ENCODE assay signal across 10 cellular contexts in genomic region chr1:53715478-53715877, GRCh38.
A peak's percentile ranks its signal among the peaks of the same experiment; 100 is the strongest.
DNase-seq lines count a peak whose midpoint lies in the region; ATAC-seq and TF ChIP-seq lines count a peak whose summit lies in the region.
"Had no signal": no experiment of that assay in that cellular context is flagged by ENCODE, and none has a peak within 500 bp of the region (broad histone marks: within the 10 kb centered on the region; RNA-seq: fewer than 3 reads in every experiment).

No MANE protein-coding gene starts in this region.

- no peak for ATAC-seq in HG03460 (IDR thresholded peaks at IDR 0.05; ENCODE audit: unreplicated experiment)

- no peaks in the 10 kb centered on the region for H3K36me3 Mint-ChIP-seq in nephron progenitor cell (ENCODE audit: low read depth)
- H3K36me3 Mint-ChIP-seq: CD4-positive, CD25-positive, alpha-beta regulatory T cell had no signal

- peaks cover 8% of the 10 kb centered on the region for H3K4me1 Mint-ChIP-seq in nephron progenitor cell
- H3K4me1 Mint-ChIP-seq: CD4-positive, CD25-positive, alpha-beta regulatory T cell had no signal

- no peaks in the 10 kb centered on the region for H3K9me3 Mint-ChIP-seq in nephron progenitor cell
- H3K9me3 Mint-ChIP-seq: CD4-positive, CD25-positive, alpha-beta regulatory T cell had no signal

- H3K4me3 Mint-ChIP-seq in nephron progenitor cell: no peak overlapping the region
- H3K4me3 Mint-ChIP-seq: CD4-positive, CD25-positive, alpha-beta regulatory T cell had no signal

- peak; percentile 68 for TF ChIP-seq CTCF in nephron progenitor cell (IDR thresholded peaks at IDR 0.05)

- peaks cover 11% of the 10 kb centered on the region for H3K27me3 Mint-ChIP-seq in nephron progenitor cell (ENCODE audit: low read depth, poor library complexity)

- DNase-seq in SIG-M5 treated with dmso at 0.1 percent for 504 hours (lab: John Stamatoyannopoulos, UW; ENCODE audit: unreplicated experiment) (peak; percentile 19), SIG-M5 (lab: John Stamatoyannopoulos, UW) (no peak), Kasumi-1 (lab: John Stamatoyannopoulos, UW) (peak; percentile 12 to 42), astrocyte of the hippocampus (ENCODE audit: low read depth, low spot score) (peak; percentile 42), nephron progenitor cell (peak; percentile 79), cerebellar cortex (ENCODE audit: low spot score) (no peak)
- no peak for DNase-seq in activated effector memory CD4-positive, alpha-beta T cell treated with anti-CD3 and anti-CD28 coated beads, Interleukin-2, amount 50 U/mL, for 16 hours
- DNase-seq: CD4-positive, CD25-positive, alpha-beta regulatory T cell; NCI-H526 treated with DMSO at 0.1 percent for 48 hours had no signal

- no peak overlapping the region for H3K27ac Mint-ChIP-seq in nephron progenitor cell
- H3K27ac Mint-ChIP-seq: CD4-positive, CD25-positive, alpha-beta regulatory T cell had no signal

Comparison
In these comparisons a context has a peak if more than half of its experiments do, and no peak if none do; other contexts are left out.
1. DNase-seq: peak in SIG-M5 treated with dmso at 0.1 percent for 504 hours (single experiment), Kasumi-1 (2 of 2), astrocyte of the hippocampus (single experiment) and nephron progenitor cell (single experiment); none in SIG-M5 (single experiment), cerebellar cortex (single experiment) and activated effector memory CD4-positive, alpha-beta T cell treated with anti-CD3 and anti-CD28 coated beads, Interleukin-2, amount 50 U/mL, for 16 hours (single experiment).